ENCODE assay signal across 23 cellular contexts in genomic region chr1:150441121-150441520, GRCh38.
"Had no signal": no experiment of that assay in that cellular context is flagged by ENCODE, and none has a peak within 500 bp of the region (broad histone marks: within the 10 kb centered on the region; RNA-seq: fewer than 3 reads in every experiment).

No MANE protein-coding gene starts in this region.

- H3K4me3 Mint-ChIP-seq: activated B cell treated with CpG ODN at 0.5 μM for 24 hours; activated CD4-positive, alpha-beta T cell treated with anti-CD3 and anti-CD28 coated beads, Interleukin-2, amount 10 ng/mL, durations not matched to agents 24 days and 14 days; activated CD8-positive, alpha-beta memory T cell treated with anti-CD3 and anti-CD28 coated beads, Interleukin-2, amount 10 ng/mL, durations not matched to agents 7 days and 5 days; activated naive CD8-positive, alpha-beta T cell treated with anti-CD3 and anti-CD28 coated beads, Interleukin-2, amount 10 ng/mL, durations not matched to agents 7 days and 5 days; activated T-cell treated with anti-CD3 and anti-CD28 coated beads, Interleukin-2, amount 50 U/mL, for 24 hours; activated T-helper 1 cell treated with anti-CD3 and anti-CD28 coated beads, Interleukin-12 subunit alpha, Interleukin-12 subunit beta, Interleukin-2, Interleukin-4 antibody, amounts not matched to agents 30 ng/mL and 10 ng/mL and 1 ng/mL, durations not matched to agents 14 hours and 24 hours and 36 hours had no signal

- H3K27me3 Mint-ChIP-seq: activated B cell treated with CpG ODN at 0.5 μM for 24 hours; activated CD4-positive, alpha-beta T cell treated with anti-CD3 and anti-CD28 coated beads, Interleukin-2, amount 10 ng/mL, durations not matched to agents 24 days and 14 days; activated CD8-positive, alpha-beta memory T cell treated with anti-CD3 and anti-CD28 coated beads, Interleukin-2, amount 10 ng/mL, durations not matched to agents 7 days and 5 days; activated naive CD8-positive, alpha-beta T cell treated with anti-CD3 and anti-CD28 coated beads, Interleukin-2, amount 10 ng/mL, durations not matched to agents 7 days and 5 days; activated T-cell treated with anti-CD3 and anti-CD28 coated beads, Interleukin-2, amount 50 U/mL, for 24 hours had no signal

- H3K27ac Mint-ChIP-seq: activated B cell treated with CpG ODN at 0.5 μM for 24 hours; activated CD4-positive, alpha-beta T cell treated with anti-CD3 and anti-CD28 coated beads, Interleukin-2, amount 10 ng/mL, durations not matched to agents 24 days and 14 days; activated CD8-positive, alpha-beta memory T cell treated with anti-CD3 and anti-CD28 coated beads, Interleukin-2, amount 10 ng/mL, durations not matched to agents 7 days and 5 days; activated naive CD8-positive, alpha-beta T cell treated with anti-CD3 and anti-CD28 coated beads, Interleukin-2, amount 10 ng/mL, durations not matched to agents 7 days and 5 days; activated T-cell treated with anti-CD3 and anti-CD28 coated beads, Interleukin-2, amount 50 U/mL, for 24 hours; activated T-helper 1 cell treated with anti-CD3 and anti-CD28 coated beads, Interleukin-12 subunit alpha, Interleukin-12 subunit beta, Interleukin-2, Interleukin-4 antibody, amounts not matched to agents 30 ng/mL and 10 ng/mL and 1 ng/mL, durations not matched to agents 14 hours and 24 hours and 36 hours had no signal

- H3K4me1 Mint-ChIP-seq: activated B cell treated with CpG ODN at 0.5 μM for 24 hours had no signal

- H3K4me1 ChIP-seq: adrenal gland had no signal

- H3K27ac ChIP-seq: adrenal gland, PC-9 had no signal

- H3K9me3 Mint-ChIP-seq: activated B cell treated with CpG ODN at 0.5 μM for 24 hours; activated CD4-positive, alpha-beta T cell treated with anti-CD3 and anti-CD28 coated beads, Interleukin-2, amount 10 ng/mL, durations not matched to agents 24 days and 14 days; activated naive CD8-positive, alpha-beta T cell treated with anti-CD3 and anti-CD28 coated beads, Interleukin-2, amount 10 ng/mL, durations not matched to agents 7 days and 5 days; activated T-cell treated with anti-CD3 and anti-CD28 coated beads, Interleukin-2, amount 50 U/mL, for 24 hours; activated T-helper 1 cell treated with anti-CD3 and anti-CD28 coated beads, Interleukin-12 subunit alpha, Interleukin-12 subunit beta, Interleukin-2, Interleukin-4 antibody, amounts not matched to agents 30 ng/mL and 10 ng/mL and 1 ng/mL, durations not matched to agents 14 hours and 24 hours and 36 hours had no signal

- H3K4me2 ChIP-seq: PC-9 had no signal

- H2AFZ ChIP-seq: PC-9 had no signal

- H3K9me3 ChIP-seq: adrenal gland had no signal

- H3K4me3 ChIP-seq: adrenal gland, PC-9 had no signal

- H3K27me3 ChIP-seq: adrenal gland had no signal

- DNase-seq: activated B cell treated with CpG ODN at 0.5 μM for 24 hours; activated CD4-positive, alpha-beta T cell treated with anti-CD3 and anti-CD28 coated beads for 1 hour; activated CD4-positive, alpha-beta T cell treated with anti-CD3 and anti-CD28 coated beads, Interleukin-2, amount 10 ng/mL, durations not matched to agents 24 days and 14 days; activated CD4-positive, alpha-beta T cell treated with anti-CD3 and anti-CD28 coated beads, Interleukin-2, amount 50 U/mL, for 48 hours; activated CD8-positive, alpha-beta memory T cell treated with anti-CD3 and anti-CD28 coated beads, Interleukin-2, amount 10 ng/mL, durations not matched to agents 7 days and 5 days; activated effector memory CD4-positive, alpha-beta T cell treated with Interleukin-2 at 50 U/mL for 16 hours; activated naive CD4-positive, alpha-beta T cell treated with Interleukin-2 at 50 U/mL for 16 hours; activated naive CD8-positive, alpha-beta T cell treated with anti-CD3 and anti-CD28 coated beads, Interleukin-2, amount 10 ng/mL, durations not matched to agents 7 days and 5 days; activated T-cell treated with anti-CD3 and anti-CD28 coated beads, Interleukin-2, amount 50 U/mL, for 24 hours; adrenal gland; anterior cingulate cortex; caudate nucleus; NCI-H1105 treated with DMSO at 0.1 percent for 48 hours; NCI-H146; NCI-H187 treated with DMSO at 0.1 percent for 48 hours; NCI-H2081 treated with DMSO at 0.1 percent for 48 hours; NCI-H446; NCI-H524; PC-9; SHP77 treated with DMSO at 0.1 percent for 48 hours; T-helper 2 cell; T1000 had no signal
